ENCODE assay signal across 1 cellular context in genomic region chr10:112643600-112643999, GRCh38.
TF ChIP-seq lines count a peak whose summit lies in the region.

No MANE protein-coding gene starts in this region.

TF ChIP-seq in HepG2, 621 proteins besides CTCF, POLR2A, EP300 and RAD21 (continued from another document and continues in another):
- TF ChIP-seq, protein P1, sequence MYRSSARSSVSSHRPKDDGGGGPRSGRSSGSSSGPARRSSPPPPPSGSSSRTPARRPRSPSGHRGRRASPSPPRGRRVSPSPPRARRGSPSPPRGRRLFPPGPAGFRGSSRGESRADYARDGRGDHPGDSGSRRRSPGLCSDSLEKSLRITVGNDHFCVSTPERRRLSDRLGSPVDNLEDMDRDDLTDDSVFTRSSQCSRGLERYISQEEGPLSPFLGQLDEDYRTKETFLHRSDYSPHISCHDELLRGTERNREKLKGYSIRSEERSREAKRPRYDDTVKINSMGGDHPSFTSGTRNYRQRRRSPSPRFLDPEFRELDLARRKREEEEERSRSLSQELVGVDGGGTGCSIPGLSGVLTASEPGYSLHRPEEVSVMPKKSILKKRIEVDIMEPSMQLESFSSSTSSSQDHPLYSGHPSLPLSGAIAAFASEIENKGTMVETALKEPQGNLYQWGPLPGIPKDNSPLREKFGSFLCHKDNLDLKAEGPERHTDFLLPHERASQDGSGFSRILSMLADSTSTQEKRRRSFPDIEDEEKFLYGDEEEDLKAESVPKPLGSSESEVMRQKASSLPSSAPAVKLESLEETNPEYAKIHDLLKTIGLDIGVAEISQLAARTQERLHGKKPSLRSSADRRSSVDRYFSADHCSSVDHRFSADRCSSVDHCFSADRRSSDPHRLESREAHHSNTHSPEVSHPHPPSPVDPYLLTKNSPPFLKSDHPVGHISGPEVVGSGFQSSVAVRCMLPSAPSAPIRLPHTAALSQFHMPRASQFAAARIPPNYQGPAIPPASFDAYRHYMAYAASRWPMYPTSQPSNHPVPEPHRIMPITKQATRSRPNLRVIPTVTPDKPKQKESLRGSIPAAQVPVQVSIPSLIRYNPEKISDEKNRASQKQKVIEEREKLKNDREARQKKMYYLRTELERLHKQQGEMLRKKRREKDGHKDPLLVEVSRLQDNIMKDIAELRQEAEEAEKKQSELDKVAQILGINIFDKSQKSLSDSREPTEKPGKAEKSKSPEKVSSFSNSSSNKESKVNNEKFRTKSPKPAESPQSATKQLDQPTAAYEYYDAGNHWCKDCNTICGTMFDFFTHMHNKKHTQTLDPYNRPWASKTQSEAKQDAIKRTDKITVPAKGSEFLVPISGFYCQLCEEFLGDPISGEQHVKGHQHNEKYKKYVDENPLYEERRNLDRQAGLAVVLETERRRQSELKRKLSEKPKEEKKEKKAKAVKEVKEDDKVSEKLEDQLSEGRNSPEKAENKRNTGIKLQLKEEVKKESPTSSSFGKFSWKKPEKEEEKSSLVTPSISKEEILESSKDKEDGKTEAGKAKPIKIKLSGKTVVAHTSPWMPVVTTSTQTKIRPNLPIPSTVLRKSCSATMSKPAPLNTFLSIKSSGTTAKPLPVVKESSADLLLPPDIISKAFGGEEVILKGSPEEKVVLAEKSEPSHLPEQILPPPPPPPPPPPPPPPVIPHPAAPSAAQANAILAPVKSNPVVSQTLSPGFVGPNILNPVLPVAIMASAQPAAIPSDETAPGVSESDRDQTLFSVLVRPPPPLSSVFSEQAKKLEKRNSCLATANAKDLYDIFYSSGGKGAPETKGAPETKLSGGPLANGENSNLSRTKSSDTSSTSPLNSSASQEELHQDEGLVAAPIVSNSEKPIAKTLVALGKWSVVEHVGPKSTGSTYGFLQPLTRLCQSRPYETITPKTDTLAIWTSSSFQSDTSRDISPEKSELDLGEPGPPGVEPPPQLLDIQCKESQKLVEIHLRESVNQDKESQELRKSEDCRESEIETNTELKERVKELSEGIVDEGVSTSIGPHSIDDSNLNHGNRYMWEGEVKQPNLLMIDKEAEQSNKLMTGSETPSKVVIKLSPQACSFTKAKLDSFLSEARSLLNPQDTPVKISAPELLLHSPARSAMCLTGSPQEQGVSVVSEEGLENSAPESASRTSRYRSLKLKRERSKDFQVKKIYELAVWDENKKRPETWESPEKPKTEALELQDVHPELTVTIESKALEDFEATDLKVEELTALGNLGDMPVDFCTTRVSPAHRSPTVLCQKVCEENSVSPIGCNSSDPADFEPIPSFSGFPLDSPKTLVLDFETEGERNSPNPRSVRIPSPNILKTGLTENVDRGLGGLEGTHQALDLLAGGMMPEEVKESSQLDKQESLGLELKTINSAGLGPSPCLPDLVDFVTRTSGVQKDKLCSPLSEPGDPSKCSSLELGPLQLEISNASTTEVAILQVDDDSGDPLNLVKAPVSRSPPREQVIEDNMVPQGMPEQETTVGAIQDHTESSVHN (CRISPR knock-in tag; IDR thresholded peaks at IDR 0.05): no peak
- TF ChIP-seq FOXP1 (IDR thresholded peaks at IDR 0.05) (peak; percentile 53; the same call in 1 of the 2 replicates), FOXP1 (CRISPR knock-in tag; IDR thresholded peaks at IDR 0.05) (peak; percentile 98), XRCC5 (optimal IDR thresholded peaks at IDR 0.05; ENCODE audit: low read length) (no peak), NR2F1 (CRISPR knock-in tag; IDR thresholded peaks at IDR 0.05) (0 out of 4 replicates have a peak, but pooled peaks of 1 of the 2 experiments have one; percentile 26), RBM39 (IDR thresholded peaks at IDR 0.05; ENCODE audit: low read depth, low read length, poor library complexity, severe bottlenecking) (no peak), KLF15 (CRISPR knock-in tag; IDR thresholded peaks at IDR 0.05; ENCODE audit: borderline replicate concordance) (no peak), AKAP8 (CRISPR knock-in tag; IDR thresholded peaks at IDR 0.05) (no peak), ZNF276 (CRISPR knock-in tag; IDR thresholded peaks at IDR 0.05; ENCODE audit: low read depth) (no peak), PCBP1 (IDR thresholded peaks at IDR 0.05; ENCODE audit: borderline replicate concordance, low read depth, low read length) (no peak), TP53 (CRISPR knock-in tag; conservative IDR thresholded peaks at IDR 0.05) (peak; percentile 39; the same call in 1 of the 2 replicates), SP1 (IDR thresholded peaks at IDR 0.05) (no peak), SP1 (CRISPR knock-in tag; IDR thresholded peaks at IDR 0.05) (no peak), THAP8 (CRISPR knock-in tag; IDR thresholded peaks at IDR 0.05; ENCODE audit: borderline replicate concordance) (no peak), TAF15 (IDR thresholded peaks at IDR 0.05; ENCODE audit: low read depth, low read length, poor library complexity, severe bottlenecking) (no peak), ELF3 (CRISPR knock-in tag; IDR thresholded peaks at IDR 0.05) (peak; percentile 89), ZSCAN25 (CRISPR knock-in tag; IDR thresholded peaks at IDR 0.05) (no peak), HNRNPLL (IDR thresholded peaks at IDR 0.05; ENCODE audit: low read depth, low read length, poor library complexity, severe bottlenecking) (no peak), SRSF4 (IDR thresholded peaks at IDR 0.05; ENCODE audit: low read depth, low read length, poor library complexity, severe bottlenecking) (no peak), ZNF609 (CRISPR knock-in tag; IDR thresholded peaks at IDR 0.05; ENCODE audit: borderline replicate concordance) (peak; percentile 67; the same call in 1 of the 2 replicates), TRAFD1 (CRISPR knock-in tag; IDR thresholded peaks at IDR 0.05; ENCODE audit: borderline replicate concordance) (no peak), GLI4 (CRISPR knock-in tag; IDR thresholded peaks at IDR 0.05; ENCODE audit: borderline replicate concordance) (no peak), SETDB1 (CRISPR knock-in tag; IDR thresholded peaks at IDR 0.05; ENCODE audit: borderline replicate concordance) (no peak), NFYB (CRISPR knock-in tag; IDR thresholded peaks at IDR 0.05) (no peak), ZNF746 (CRISPR knock-in tag; IDR thresholded peaks at IDR 0.05) (no peak), NR2F2 (IDR thresholded peaks at IDR 0.05; ENCODE audit: borderline replicate concordance, low read depth) (peak; percentile 40; the same call in 1 of the 2 replicates), CEBPG (CRISPR knock-in tag; IDR thresholded peaks at IDR 0.05) (peak; percentile 100), ZBTB21 (CRISPR knock-in tag; IDR thresholded peaks at IDR 0.05) (0 out of 2 replicates have a peak, but pooled peaks have one; percentile 33), ZNF10 (CRISPR knock-in tag; IDR thresholded peaks at IDR 0.05; ENCODE audit: borderline replicate concordance, low read depth) (no peak), NFYC (CRISPR knock-in tag; IDR thresholded peaks at IDR 0.05) (no peak)
- TF ChIP-seq, protein P2, sequence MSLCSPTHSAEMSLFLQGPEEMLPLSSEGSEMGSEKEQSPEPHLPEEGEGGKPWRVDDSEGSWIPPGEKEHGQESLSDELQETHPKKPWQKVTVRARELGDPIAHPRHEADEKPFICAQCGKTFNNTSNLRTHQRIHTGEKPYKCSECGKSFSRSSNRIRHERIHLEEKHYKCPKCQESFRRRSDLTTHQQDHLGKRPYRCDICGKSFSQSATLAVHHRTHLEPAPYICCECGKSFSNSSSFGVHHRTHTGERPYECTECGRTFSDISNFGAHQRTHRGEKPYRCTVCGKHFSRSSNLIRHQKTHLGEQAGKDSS (CRISPR knock-in tag; IDR thresholded peaks at IDR 0.05; ENCODE audit: borderline replicate concordance, low read depth): no peak
- TF ChIP-seq, protein P3, sequence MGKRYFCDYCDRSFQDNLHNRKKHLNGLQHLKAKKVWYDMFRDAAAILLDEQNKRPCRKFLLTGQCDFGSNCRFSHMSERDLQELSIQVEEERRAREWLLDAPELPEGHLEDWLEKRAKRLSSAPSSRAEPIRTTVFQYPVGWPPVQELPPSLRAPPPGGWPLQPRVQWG (CRISPR knock-in tag; IDR thresholded peaks at IDR 0.05; ENCODE audit: borderline replicate concordance, low read depth): no peak
- TF ChIP-seq, protein P4, sequence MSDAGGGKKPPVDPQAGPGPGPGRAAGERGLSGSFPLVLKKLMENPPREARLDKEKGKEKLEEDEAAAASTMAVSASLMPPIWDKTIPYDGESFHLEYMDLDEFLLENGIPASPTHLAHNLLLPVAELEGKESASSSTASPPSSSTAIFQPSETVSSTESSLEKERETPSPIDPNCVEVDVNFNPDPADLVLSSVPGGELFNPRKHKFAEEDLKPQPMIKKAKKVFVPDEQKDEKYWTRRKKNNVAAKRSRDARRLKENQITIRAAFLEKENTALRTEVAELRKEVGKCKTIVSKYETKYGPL (CRISPR knock-in tag; IDR thresholded peaks at IDR 0.05): peak; percentile 98
- TF ChIP-seq, protein P5, sequence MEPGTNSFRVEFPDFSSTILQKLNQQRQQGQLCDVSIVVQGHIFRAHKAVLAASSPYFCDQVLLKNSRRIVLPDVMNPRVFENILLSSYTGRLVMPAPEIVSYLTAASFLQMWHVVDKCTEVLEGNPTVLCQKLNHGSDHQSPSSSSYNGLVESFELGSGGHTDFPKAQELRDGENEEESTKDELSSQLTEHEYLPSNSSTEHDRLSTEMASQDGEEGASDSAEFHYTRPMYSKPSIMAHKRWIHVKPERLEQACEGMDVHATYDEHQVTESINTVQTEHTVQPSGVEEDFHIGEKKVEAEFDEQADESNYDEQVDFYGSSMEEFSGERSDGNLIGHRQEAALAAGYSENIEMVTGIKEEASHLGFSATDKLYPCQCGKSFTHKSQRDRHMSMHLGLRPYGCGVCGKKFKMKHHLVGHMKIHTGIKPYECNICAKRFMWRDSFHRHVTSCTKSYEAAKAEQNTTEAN (CRISPR knock-in tag; conservative IDR thresholded peaks at IDR 0.05): no peak
- TF ChIP-seq, protein P6, sequence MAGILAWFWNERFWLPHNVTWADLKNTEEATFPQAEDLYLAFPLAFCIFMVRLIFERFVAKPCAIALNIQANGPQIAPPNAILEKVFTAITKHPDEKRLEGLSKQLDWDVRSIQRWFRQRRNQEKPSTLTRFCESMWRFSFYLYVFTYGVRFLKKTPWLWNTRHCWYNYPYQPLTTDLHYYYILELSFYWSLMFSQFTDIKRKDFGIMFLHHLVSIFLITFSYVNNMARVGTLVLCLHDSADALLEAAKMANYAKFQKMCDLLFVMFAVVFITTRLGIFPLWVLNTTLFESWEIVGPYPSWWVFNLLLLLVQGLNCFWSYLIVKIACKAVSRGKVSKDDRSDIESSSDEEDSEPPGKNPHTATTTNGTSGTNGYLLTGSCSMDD (CRISPR knock-in tag; IDR thresholded peaks at IDR 0.05): no peak
